In the genomic region with DNA sequence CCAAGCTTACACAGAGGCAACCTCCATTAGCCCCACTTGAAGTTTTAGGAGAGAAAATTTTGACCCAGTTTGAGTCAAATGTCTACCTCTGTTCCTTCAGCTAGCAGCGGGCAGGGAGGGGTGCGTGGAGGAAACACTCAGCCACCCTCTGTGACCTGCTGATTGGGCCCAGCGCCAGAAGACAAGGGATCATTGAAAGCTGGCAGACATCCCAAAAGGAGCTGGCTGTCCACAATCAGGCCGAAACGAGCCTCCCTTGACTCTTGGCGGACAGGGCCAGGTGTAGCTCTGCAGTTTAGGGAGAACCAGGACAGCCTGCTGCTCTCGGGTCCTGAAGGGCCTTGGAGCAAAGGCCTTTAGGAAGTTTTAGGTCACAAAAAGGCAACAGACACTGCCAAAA, we compare ENCODE assay signal across 14 cellular contexts. TPM values are rescaled to one million over a fixed set of nuclear protein-coding genes. Genes with fewer than 3 reads are reported as not detected.
DNase-seq lines count a peak whose midpoint lies in the region; ATAC-seq and TF ChIP-seq lines count a peak whose summit lies in the region.
"Had no signal": no experiment of that assay in that cellular context is flagged by ENCODE, and none has a peak within 500 bp of the region (broad histone marks: within the 10 kb centered on the region; RNA-seq: fewer than 3 reads in every experiment).

No MANE protein-coding gene starts in this region.

- no peak for TF ChIP-seq CTCF in adrenal gland (IDR thresholded peaks at IDR 0.05)
- TF ChIP-seq CTCF in gastrocnemius medialis (IDR thresholded peaks at IDR 0.05 in 4 of 5, conservative IDR thresholded peaks at IDR 0.05 in 1 of 5) = no peak
- TF ChIP-seq CTCF in coronary artery (IDR thresholded peaks at IDR 0.05) = no peak

- H3K4me3 Mint-ChIP-seq in activated naive CD4-positive, alpha-beta T cell treated with anti-CD3 and anti-CD28 coated beads for 36 hours = no peak overlapping the region
- H3K4me3 Mint-ChIP-seq: activated CD8-positive, alpha-beta T cell treated with anti-CD3 and anti-CD28 coated beads for 36 hours; CD4-positive, alpha-beta T cell; stimulated activated naive CD8-positive, alpha-beta T cell treated with anti-CD3 and anti-CD28 coated beads, Interleukin-15, Interleukin-2, amounts not matched to agents 100 ng/mL and 50 ng/mL, for 24 hours; T-helper 17 cell had no signal

- H3K4me1 Mint-ChIP-seq in activated naive CD4-positive, alpha-beta T cell treated with anti-CD3 and anti-CD28 coated beads for 36 hours (ENCODE audit: low read depth) = no peaks in the 10 kb centered on the region
- H3K4me1 Mint-ChIP-seq: T-helper 17 cell had no signal

- peak overlapping the region in 2 of 5 donors; percentile 4 to 48 for H3K27ac ChIP-seq in adrenal gland
- peak overlapping the region; percentile 18 for H3K27ac ChIP-seq in layer of hippocampus (ENCODE audit: low read depth, low read length)
- H3K27ac ChIP-seq in gastrocnemius medialis = peak overlapping the region in 3 of 4 donors; percentile 23 to 50 (median 36)
- no peak overlapping the region for H3K27ac ChIP-seq in coronary artery

- ATAC-seq in gastrocnemius medialis (peak; percentile 52 to 57), HG03196 (IDR thresholded peaks at IDR 0.05; ENCODE audit: unreplicated experiment) (no peak)
- ATAC-seq: activated CD8-positive, alpha-beta T cell treated with anti-CD3 and anti-CD28 coated beads for 36 hours; Panc1; T-helper 17 cell had no signal

- H3K27me3 Mint-ChIP-seq in activated naive CD4-positive, alpha-beta T cell treated with anti-CD3 and anti-CD28 coated beads for 36 hours (ENCODE audit: low read depth) = no peaks in the 10 kb centered on the region
- H3K27me3 Mint-ChIP-seq: CD4-positive, alpha-beta T cell; stimulated activated naive CD8-positive, alpha-beta T cell treated with anti-CD3 and anti-CD28 coated beads, Interleukin-15, Interleukin-2, amounts not matched to agents 100 ng/mL and 50 ng/mL, for 24 hours had no signal

- peak; percentile 19; the same call in 1 of the 2 replicates for TF ChIP-seq RAD21 in Ishikawa (IDR thresholded peaks at IDR 0.05; ENCODE audit: low read depth)

- H3K9me3 ChIP-seq in adrenal gland (replicated peaks in 1 of 3) (no peaks in the 10 kb centered on the region), gastrocnemius medialis (no peaks in the 10 kb centered on the region)

- H3K27me3 ChIP-seq in adrenal gland (no peaks in the 10 kb centered on the region), layer of hippocampus (ENCODE audit: control insufficient read depth, insufficient read depth, low read length) (no peaks in the 10 kb centered on the region), gastrocnemius medialis (no peaks in the 10 kb centered on the region)

- no peak overlapping the region for H3K27ac Mint-ChIP-seq in activated naive CD4-positive, alpha-beta T cell treated with anti-CD3 and anti-CD28 coated beads for 36 hours
- H3K27ac Mint-ChIP-seq: activated CD8-positive, alpha-beta T cell treated with anti-CD3 and anti-CD28 coated beads for 36 hours; CD4-positive, alpha-beta T cell; stimulated activated naive CD8-positive, alpha-beta T cell treated with anti-CD3 and anti-CD28 coated beads, Interleukin-15, Interleukin-2, amounts not matched to agents 100 ng/mL and 50 ng/mL, for 24 hours; T-helper 17 cell had no signal

- H3K4me1 ChIP-seq in adrenal gland (replicated peaks in 1 of 2) (peaks cover 7 to 10% of the 10 kb centered on the region in 2 donors), gastrocnemius medialis (peaks cover 6 to 14% of the 10 kb centered on the region in 2 donors)

- DNase-seq in adrenal gland = peak; percentile 77 to 94 (median 89)
- peak; percentile 24 to 48 for DNase-seq in gastrocnemius medialis
- DNase-seq in activated naive CD4-positive, alpha-beta T cell treated with anti-CD3 and anti-CD28 coated beads for 36 hours = no peak
- DNase-seq in NCI-H2227 treated with DMSO at 0.1 percent for 48 hours (lab: John Stamatoyannopoulos, UW) = no peak
- no peak for DNase-seq in coronary artery (ENCODE audit: low spot score)
- DNase-seq: activated CD8-positive, alpha-beta T cell treated with anti-CD3 and anti-CD28 coated beads for 36 hours; activated gamma-delta T cell treated with Interleukin-2 at 50 U/mL for 16 hours; CD4-positive, alpha-beta T cell; T-helper 17 cell had no signal

- TF ChIP-seq POLR2A in adrenal gland (IDR thresholded peaks at IDR 0.05) (no peak), gastrocnemius medialis (IDR thresholded peaks at IDR 0.05) (no peak)

- in situ Hi-C loops in gastrocnemius medialis (cut with MboI; ENCODE audit: low sequenced_read_pairs in 4 of 4) = no loop called here

- H3K4me3 ChIP-seq in adrenal gland (no peak overlapping the region), gastrocnemius medialis (no peak overlapping the region), coronary artery (no peak overlapping the region)

- 0 out of 2 replicates have a peak, but pooled peaks have one; percentile 9 for TF ChIP-seq EP300 in Ishikawa (IDR thresholded peaks at IDR 0.05; ENCODE audit: borderline replicate concordance)

- H3K9me3 Mint-ChIP-seq in activated naive CD4-positive, alpha-beta T cell treated with anti-CD3 and anti-CD28 coated beads for 36 hours = no peaks in the 10 kb centered on the region
- H3K9me3 Mint-ChIP-seq: CD4-positive, alpha-beta T cell had no signal

- intact Hi-C loops in adrenal gland (cut with DNase I) = no loop called here
- intact Hi-C loops in gastrocnemius medialis (cut with DNase I; ENCODE audit: low total_unique reads) = no loop called here
- intact Hi-C loops in activated naive CD4-positive, alpha-beta T cell treated with anti-CD3 and anti-CD28 coated beads for 36 hours (cut with micrococcal nuclease) = no loop called here

- H3K36me3 Mint-ChIP-seq in activated naive CD4-positive, alpha-beta T cell treated with anti-CD3 and anti-CD28 coated beads for 36 hours (ENCODE audit: low read depth) = no peaks in the 10 kb centered on the region

- WGBS in adrenal gland, 4 donors = 14 to 27% (median 15%) methylated on average over 7 of the region's 7 CpGs

- H3K36me3 ChIP-seq in adrenal gland (replicated peaks in 1 of 2) (peaks cover 0 to 32% of the 10 kb centered on the region in 2 donors), gastrocnemius medialis (peaks cover 0 to 6% of the 10 kb centered on the region in 2 donors)

- CTCF ChIA-PET in activated naive CD4-positive, alpha-beta T cell treated with anti-CD3 and anti-CD28 coated beads for 36 hours (lab: Charles Lee) = interaction anchor here (1.1 kb wide), 1 partner anchor 37 kb away, joined by 3 read pairs; no protein-coding TSS in a partner anchor

TF ChIP-seq in Ishikawa, 13 proteins besides CTCF, POLR2A, EP300 and RAD21:
- TF ChIP-seq TCF12 (IDR thresholded peaks at IDR 0.05; ENCODE audit: low read depth) (peak; percentile 37; the same call in 1 of the 2 replicates), CREB1 (IDR thresholded peaks at IDR 0.05; ENCODE audit: low read depth) (no peak), ZBTB7A (IDR thresholded peaks at IDR 0.05; ENCODE audit: low read depth) (no peak), TEAD4 (IDR thresholded peaks at IDR 0.05) (no peak), YY1 (IDR thresholded peaks at IDR 0.05; ENCODE audit: low read depth) (no peak), CEBPB (IDR thresholded peaks at IDR 0.05) (no peak), FOXM1 (IDR thresholded peaks at IDR 0.05; ENCODE audit: borderline replicate concordance, low read depth) (no peak), TAF1 (IDR thresholded peaks at IDR 0.05; ENCODE audit: low read depth) (no peak), NFIC (IDR thresholded peaks at IDR 0.05) (peak; percentile 95), EGR1 (IDR thresholded peaks at IDR 0.05) (no peak)
- TF ChIP-seq, protein P1, sequence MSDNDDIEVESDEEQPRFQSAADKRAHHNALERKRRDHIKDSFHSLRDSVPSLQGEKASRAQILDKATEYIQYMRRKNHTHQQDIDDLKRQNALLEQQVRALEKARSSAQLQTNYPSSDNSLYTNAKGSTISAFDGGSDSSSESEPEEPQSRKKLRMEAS (IDR thresholded peaks at IDR 0.05) = peak; percentile 28; the same call in 1 of the 2 replicates
- TF ChIP-seq, protein P2, sequence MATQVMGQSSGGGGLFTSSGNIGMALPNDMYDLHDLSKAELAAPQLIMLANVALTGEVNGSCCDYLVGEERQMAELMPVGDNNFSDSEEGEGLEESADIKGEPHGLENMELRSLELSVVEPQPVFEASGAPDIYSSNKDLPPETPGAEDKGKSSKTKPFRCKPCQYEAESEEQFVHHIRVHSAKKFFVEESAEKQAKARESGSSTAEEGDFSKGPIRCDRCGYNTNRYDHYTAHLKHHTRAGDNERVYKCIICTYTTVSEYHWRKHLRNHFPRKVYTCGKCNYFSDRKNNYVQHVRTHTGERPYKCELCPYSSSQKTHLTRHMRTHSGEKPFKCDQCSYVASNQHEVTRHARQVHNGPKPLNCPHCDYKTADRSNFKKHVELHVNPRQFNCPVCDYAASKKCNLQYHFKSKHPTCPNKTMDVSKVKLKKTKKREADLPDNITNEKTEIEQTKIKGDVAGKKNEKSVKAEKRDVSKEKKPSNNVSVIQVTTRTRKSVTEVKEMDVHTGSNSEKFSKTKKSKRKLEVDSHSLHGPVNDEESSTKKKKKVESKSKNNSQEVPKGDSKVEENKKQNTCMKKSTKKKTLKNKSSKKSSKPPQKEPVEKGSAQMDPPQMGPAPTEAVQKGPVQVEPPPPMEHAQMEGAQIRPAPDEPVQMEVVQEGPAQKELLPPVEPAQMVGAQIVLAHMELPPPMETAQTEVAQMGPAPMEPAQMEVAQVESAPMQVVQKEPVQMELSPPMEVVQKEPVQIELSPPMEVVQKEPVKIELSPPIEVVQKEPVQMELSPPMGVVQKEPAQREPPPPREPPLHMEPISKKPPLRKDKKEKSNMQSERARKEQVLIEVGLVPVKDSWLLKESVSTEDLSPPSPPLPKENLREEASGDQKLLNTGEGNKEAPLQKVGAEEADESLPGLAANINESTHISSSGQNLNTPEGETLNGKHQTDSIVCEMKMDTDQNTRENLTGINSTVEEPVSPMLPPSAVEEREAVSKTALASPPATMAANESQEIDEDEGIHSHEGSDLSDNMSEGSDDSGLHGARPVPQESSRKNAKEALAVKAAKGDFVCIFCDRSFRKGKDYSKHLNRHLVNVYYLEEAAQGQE (IDR thresholded peaks at IDR 0.05; ENCODE audit: low read depth) = no peak
- TF ChIP-seq, protein P3, sequence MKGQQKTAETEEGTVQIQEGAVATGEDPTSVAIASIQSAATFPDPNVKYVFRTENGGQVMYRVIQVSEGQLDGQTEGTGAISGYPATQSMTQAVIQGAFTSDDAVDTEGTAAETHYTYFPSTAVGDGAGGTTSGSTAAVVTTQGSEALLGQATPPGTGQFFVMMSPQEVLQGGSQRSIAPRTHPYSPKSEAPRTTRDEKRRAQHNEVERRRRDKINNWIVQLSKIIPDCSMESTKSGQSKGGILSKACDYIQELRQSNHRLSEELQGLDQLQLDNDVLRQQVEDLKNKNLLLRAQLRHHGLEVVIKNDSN (IDR thresholded peaks at IDR 0.05) = peak; percentile 21; the same call in 1 of the 2 replicates
TF ChIP-seq in Ishikawa: peak in this region for 4.

RNA-seq across cellular contexts. Expression of a gene that starts 41.3 kb away (rescaled TPM):
- total RNA-seq in adrenal gland (100 to 1,000 TPM; 165 to 461 (median 322) TPM), gastrocnemius medialis (10 to 100 TPM; 26.7 to 50.6 (median 48.4) TPM)
- polyA plus RNA-seq in adrenal gland = 100 to 1,000 TPM in 2 of 3 donors, 10 to 100 TPM in 1; 66.3 to 244 (median 139) TPM
- 1 to 10 TPM; 3.1 to 3.3 TPM for total RNA-seq in activated naive CD4-positive, alpha-beta T cell treated with anti-CD3 and anti-CD28 coated beads for 36 hours

Comparison
In these comparisons a context has a peak if more than half of its experiments do, and no peak if none do; other contexts are left out.
1. DNase-seq: peak in adrenal gland (7 of 7) and gastrocnemius medialis (2 of 2); none in activated naive CD4-positive, alpha-beta T cell treated with anti-CD3 and anti-CD28 coated beads for 36 hours (single experiment), NCI-H2227 treated with DMSO at 0.1 percent for 48 hours (single experiment) and coronary artery (single experiment).
2. H3K27ac ChIP-seq: peak in layer of hippocampus (single experiment) and gastrocnemius medialis (3 of 4); none in coronary artery (0 of 2).
3. RNA of a gene that starts 41.3 kb away (total RNA-seq): 165 to 461 TPM in adrenal gland and 26.7 to 50.6 TPM in gastrocnemius medialis; 3.1 to 3.3 TPM in activated naive CD4-positive, alpha-beta T cell treated with anti-CD3 and anti-CD28 coated beads for 36 hours; every median in the first group is over 4 times any median in the second.